ENCODE assay signal across 8 cellular contexts in genomic region chr17:9241371-9241712, GRCh38.
DNase-seq lines count a peak whose midpoint lies in the region; ATAC-seq and TF ChIP-seq lines count a peak whose summit lies in the region.

No MANE protein-coding gene starts in this region.

- H3K4me1 ChIP-seq in HEK293 (ENCODE audit: control insufficient read depth, insufficient read depth, low read length) (peaks cover 17% of the 10 kb centered on the region), right lobe of liver (peaks cover 0 to 17% (median 0%) of the 10 kb centered on the region in 4 donors), Caco-2 (no peaks in the 10 kb centered on the region), foreskin keratinocyte (no peaks in the 10 kb centered on the region)

- TF ChIP-seq POLR2A in right lobe of liver (IDR thresholded peaks at IDR 0.05), result no peak

- no peak overlapping the region for H3K4me3 ChIP-seq in HEK293 (ENCODE audit: low read depth, low read length)
- H3K4me3 ChIP-seq in right lobe of liver, result no peak overlapping the region
- no peak overlapping the region for H3K4me3 ChIP-seq in Caco-2 (ENCODE audit: low read depth, low read length)

- no peaks in the 10 kb centered on the region for H3K9me3 Mint-ChIP-seq in stimulated activated effector memory CD8-positive, alpha-beta T cell treated with anti-CD3 and anti-CD28 coated beads, Interleukin-12 subunit alpha, Interleukin-12 subunit beta, amount 100 ng/mL, for 72 hours
- H3K9me3 Mint-ChIP-seq in Caco-2 (ENCODE audit: unreplicated experiment), result no peaks in the 10 kb centered on the region

- BruUV-seq in Caco-2 (replicated peaks; lab: Mats Ljungman, UMichigan), result no TSS peak

- DNase-seq in cerebellum (ENCODE audit: low spot score) (peak; percentile 55), right lobe of liver (peak; percentile 51 to 74 (median 67)), Caco-2 (no peak), foreskin keratinocyte (no peak), germinal center (ENCODE audit: low spot score) (no peak), D341Med (ENCODE audit: low spot score) (no peak)
- no peak for DNase-seq in stimulated activated effector memory CD8-positive, alpha-beta T cell treated with anti-CD3 and anti-CD28 coated beads, Interleukin-12 subunit alpha, Interleukin-12 subunit beta, amount 100 ng/mL, for 72 hours (ENCODE audit: low spot score in 2 of 2)

- peaks cover 18% of the 10 kb centered on the region for H3K4me1 Mint-ChIP-seq in stimulated activated effector memory CD8-positive, alpha-beta T cell treated with anti-CD3 and anti-CD28 coated beads, Interleukin-12 subunit alpha, Interleukin-12 subunit beta, amount 100 ng/mL, for 72 hours
- H3K4me1 Mint-ChIP-seq in Caco-2 (ENCODE audit: low read depth, unreplicated experiment), result no peaks in the 10 kb centered on the region

- TF ChIP-seq CTCF in HEK293 (tag by site-specific recombination; IDR thresholded peaks at IDR 0.05) (no peak), right lobe of liver (IDR thresholded peaks at IDR 0.05) (no peak), Caco-2 (IDR thresholded peaks at IDR 0.05; ENCODE audit: insufficient read depth in 1 of 2, low read depth in 1 of 2, low read length in 1 of 2, severe bottlenecking in 1 of 2, unreplicated experiment in 1 of 2) (no peak), foreskin keratinocyte (conservative IDR thresholded peaks at IDR 0.05) (no peak)

- WGBS in right lobe of liver (ENCODE audit: insufficient coverage, low coverage, low lambda C conversion rate, missing lambda C conversion rate), result 47% methylated on average over 9 of the region's 10 CpGs

- H3K27me3 Mint-ChIP-seq in Caco-2 (ENCODE audit: insufficient read depth, unreplicated experiment), result no peaks in the 10 kb centered on the region

- CTCF ChIA-PET in HEK293 (lab: Yijun Ruan, JAX) (interaction anchor here (0.8 to 1.4 kb wide), 3 partner anchors 11 to 281 kb away, joined by 4 to 6 read pairs (median 4); no protein-coding TSS in a partner anchor), Caco-2 (lab: Charles Lee) (no interaction called here)

- H3K4me3 Mint-ChIP-seq in stimulated activated effector memory CD8-positive, alpha-beta T cell treated with anti-CD3 and anti-CD28 coated beads, Interleukin-12 subunit alpha, Interleukin-12 subunit beta, amount 100 ng/mL, for 72 hours, result peak overlapping the region; percentile 70
- H3K4me3 Mint-ChIP-seq in Caco-2 (ENCODE audit: unreplicated experiment), result no peak overlapping the region

- no peaks in the 10 kb centered on the region for H3K36me3 Mint-ChIP-seq in stimulated activated effector memory CD8-positive, alpha-beta T cell treated with anti-CD3 and anti-CD28 coated beads, Interleukin-12 subunit alpha, Interleukin-12 subunit beta, amount 100 ng/mL, for 72 hours
- no peaks in the 10 kb centered on the region for H3K36me3 Mint-ChIP-seq in Caco-2 (ENCODE audit: insufficient read depth, unreplicated experiment)

- POLR2A ChIA-PET in HEK293 (lab: Yijun Ruan, JAX) (interaction anchor here (0.8 to 2.0 kb wide), 5 partner anchors 9 to 334 kb away, joined by 3 to 6 read pairs (median 5); partner anchors contain the start of genes NTN1 and STX8), Caco-2 (lab: Charles Lee) (no interaction called here)

- H3K9me3 ChIP-seq in HEK293 (ENCODE audit: control insufficient read depth, insufficient read depth, low read depth, low read length) (no peaks in the 10 kb centered on the region), right lobe of liver (no peaks in the 10 kb centered on the region), Caco-2 (no peaks in the 10 kb centered on the region)

- H3K36me3 ChIP-seq in HEK293 (ENCODE audit: control insufficient read depth in 2 of 2, insufficient read depth in 1 of 2, low read length in 2 of 2) (no peaks in the 10 kb centered on the region), right lobe of liver (no peaks in the 10 kb centered on the region), Caco-2 (ENCODE audit: control insufficient read depth, insufficient read depth, low read length) (no peaks in the 10 kb centered on the region)

- H3K27ac ChIP-seq in HEK293 (ENCODE audit: extremely low read depth, low read depth, low read length), result peak overlapping the region; percentile 85
- H3K27ac ChIP-seq in right lobe of liver, result peak overlapping the region; percentile 60 to 90 (median 80)
- no peak overlapping the region for H3K27ac ChIP-seq in foreskin keratinocyte

- H3K27ac Mint-ChIP-seq in stimulated activated effector memory CD8-positive, alpha-beta T cell treated with anti-CD3 and anti-CD28 coated beads, Interleukin-12 subunit alpha, Interleukin-12 subunit beta, amount 100 ng/mL, for 72 hours, result peak overlapping the region; percentile 78
- H3K27ac Mint-ChIP-seq in Caco-2 (ENCODE audit: unreplicated experiment), result no peak overlapping the region

- ATAC-seq in right lobe of liver (peak; percentile 29 to 49 (median 44)), foreskin keratinocyte (no peak)
- no peak for ATAC-seq in stimulated activated effector memory CD8-positive, alpha-beta T cell treated with anti-CD3 and anti-CD28 coated beads, Interleukin-12 subunit alpha, Interleukin-12 subunit beta, amount 100 ng/mL, for 72 hours

- H3K27me3 ChIP-seq in right lobe of liver (no peaks in the 10 kb centered on the region), Caco-2 (replicated peaks; ENCODE audit: control insufficient read depth, insufficient read depth, low read length) (no peaks in the 10 kb centered on the region), foreskin keratinocyte (peaks cover 14% of the 10 kb centered on the region)

- intact Hi-C loops in right lobe of liver (cut with DNase I) (no loop called here), Caco-2 (cut with micrococcal nuclease; ENCODE audit: unreplicated experiment) (no loop called here)

TF ChIP-seq in HEK293, 187 proteins besides CTCF, POLR2A, EP300 and RAD21 (continues in another document):
- TF ChIP-seq ZNF701 (tag by site-specific recombination; IDR thresholded peaks at IDR 0.05) (no peak), ZNF560 (tag by site-specific recombination; IDR thresholded peaks at IDR 0.05; ENCODE audit: borderline replicate concordance) (no peak), ZNF121 (tag by site-specific recombination; IDR thresholded peaks at IDR 0.05) (no peak), ZBTB20 (tag by site-specific recombination; IDR thresholded peaks at IDR 0.05) (0 out of 2 replicates have a peak, but pooled peaks have one; percentile 13), REST (tag by site-specific recombination; IDR thresholded peaks at IDR 0.05) (no peak), ZNF184 (tag by site-specific recombination; IDR thresholded peaks at IDR 0.05) (no peak), ZFP69B (tag by site-specific recombination; IDR thresholded peaks at IDR 0.05) (no peak), ZNF76 (tag by site-specific recombination; IDR thresholded peaks at IDR 0.05; ENCODE audit: borderline replicate concordance, low read depth) (no peak)
- TF ChIP-seq, protein P1, sequence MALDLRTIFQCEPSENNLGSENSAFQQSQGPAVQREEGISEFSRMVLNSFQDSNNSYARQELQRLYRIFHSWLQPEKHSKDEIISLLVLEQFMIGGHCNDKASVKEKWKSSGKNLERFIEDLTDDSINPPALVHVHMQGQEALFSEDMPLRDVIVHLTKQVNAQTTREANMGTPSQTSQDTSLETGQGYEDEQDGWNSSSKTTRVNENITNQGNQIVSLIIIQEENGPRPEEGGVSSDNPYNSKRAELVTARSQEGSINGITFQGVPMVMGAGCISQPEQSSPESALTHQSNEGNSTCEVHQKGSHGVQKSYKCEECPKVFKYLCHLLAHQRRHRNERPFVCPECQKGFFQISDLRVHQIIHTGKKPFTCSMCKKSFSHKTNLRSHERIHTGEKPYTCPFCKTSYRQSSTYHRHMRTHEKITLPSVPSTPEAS (tag by site-specific recombination; IDR thresholded peaks at IDR 0.05), result no peak

Comparison
In these comparisons a context has a peak if more than half of its experiments do, and no peak if none do; other contexts are left out.
1. DNase-seq: peak in cerebellum (single experiment) and right lobe of liver (3 of 3); none in stimulated activated effector memory CD8-positive, alpha-beta T cell treated with anti-CD3 and anti-CD28 coated beads, Interleukin-12 subunit alpha, Interleukin-12 subunit beta, amount 100 ng/mL, for 72 hours (0 of 2), Caco-2 (0 of 2), foreskin keratinocyte (0 of 2), germinal center (single experiment) and D341Med (single experiment).
2. ATAC-seq: peak in right lobe of liver (4 of 4); none in stimulated activated effector memory CD8-positive, alpha-beta T cell treated with anti-CD3 and anti-CD28 coated beads, Interleukin-12 subunit alpha, Interleukin-12 subunit beta, amount 100 ng/mL, for 72 hours (single experiment) and foreskin keratinocyte (single experiment).